ENCODE assay signal across 8 cellular contexts in the genomic region with DNA sequence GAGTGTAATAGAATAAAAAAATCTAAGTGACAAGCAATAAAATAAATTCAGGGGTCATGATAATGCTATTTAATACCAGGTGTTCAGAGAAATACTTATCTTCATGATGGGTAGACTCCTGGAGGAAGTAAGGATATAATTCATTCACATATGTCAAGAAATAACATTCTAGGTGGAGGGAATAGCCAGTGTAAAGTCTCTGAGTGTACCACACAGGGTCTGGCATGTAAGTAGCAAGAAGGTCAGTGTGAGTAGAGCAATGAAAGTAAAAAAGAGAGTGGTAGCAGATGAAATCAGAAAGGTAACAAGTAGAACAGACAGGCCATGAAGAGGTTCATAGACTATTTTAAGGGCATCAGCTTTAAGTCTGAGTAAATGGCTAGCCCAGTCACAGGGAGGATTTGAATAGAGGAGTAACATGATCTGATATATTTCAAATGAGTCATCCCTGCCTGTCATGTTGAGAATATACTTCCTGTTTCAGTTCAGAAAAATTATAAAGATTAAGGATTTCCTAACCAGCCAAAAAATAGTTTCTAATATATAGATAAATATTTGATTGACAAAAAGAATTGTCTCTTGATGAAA.
DNase-seq lines count a peak whose midpoint lies in the region; FAIRE-seq lines count a peak whose summit lies in the region.

No MANE protein-coding gene starts in this region.

- FAIRE-seq in GM19239 (lab: Jason Lieb, UNC): no peak

- H3K4me3 ChIP-seq in skeletal muscle cell (ENCODE audit: low read depth, low read length): no peak overlapping the region

- DNase-seq in DMS153 (lab: John Stamatoyannopoulos, UW) (peak; percentile 24), DMS153 treated with DMSO at 0.1 percent for 48 hours (lab: John Stamatoyannopoulos, UW; ENCODE audit: unreplicated experiment) (no peak), NAMALWA (ENCODE audit: low spot score) (peak; percentile 3), astrocyte of the hippocampus (ENCODE audit: low read depth, low spot score) (peak; percentile 17), skeletal muscle cell (ENCODE audit: low read depth) (peak; percentile 30), NCI-H345 treated with DMSO at 0.1 percent for 48 hours (lab: John Stamatoyannopoulos, UW; ENCODE audit: unreplicated experiment) (no peak), GM19239 (ENCODE audit: insufficient read length, low spot score) (no peak)
- DNase-seq in activated CD4-positive, alpha-beta T cell treated with anti-CD3 and anti-CD28 coated beads, Interleukin-2, amount 50 U/mL, for 4 hours: no peak

Comparison
In these comparisons a context has a peak if more than half of its experiments do, and no peak if none do; other contexts are left out.
1. DNase-seq: peak in DMS153 (single experiment), NAMALWA (single experiment), astrocyte of the hippocampus (single experiment) and skeletal muscle cell (single experiment); none in DMS153 treated with DMSO at 0.1 percent for 48 hours (single experiment), activated CD4-positive, alpha-beta T cell treated with anti-CD3 and anti-CD28 coated beads, Interleukin-2, amount 50 U/mL, for 4 hours (0 of 2), NCI-H345 treated with DMSO at 0.1 percent for 48 hours (single experiment) and GM19239 (single experiment).